Comparison of ENCODE assay signal across 2 cellular contexts in the genomic region with DNA sequence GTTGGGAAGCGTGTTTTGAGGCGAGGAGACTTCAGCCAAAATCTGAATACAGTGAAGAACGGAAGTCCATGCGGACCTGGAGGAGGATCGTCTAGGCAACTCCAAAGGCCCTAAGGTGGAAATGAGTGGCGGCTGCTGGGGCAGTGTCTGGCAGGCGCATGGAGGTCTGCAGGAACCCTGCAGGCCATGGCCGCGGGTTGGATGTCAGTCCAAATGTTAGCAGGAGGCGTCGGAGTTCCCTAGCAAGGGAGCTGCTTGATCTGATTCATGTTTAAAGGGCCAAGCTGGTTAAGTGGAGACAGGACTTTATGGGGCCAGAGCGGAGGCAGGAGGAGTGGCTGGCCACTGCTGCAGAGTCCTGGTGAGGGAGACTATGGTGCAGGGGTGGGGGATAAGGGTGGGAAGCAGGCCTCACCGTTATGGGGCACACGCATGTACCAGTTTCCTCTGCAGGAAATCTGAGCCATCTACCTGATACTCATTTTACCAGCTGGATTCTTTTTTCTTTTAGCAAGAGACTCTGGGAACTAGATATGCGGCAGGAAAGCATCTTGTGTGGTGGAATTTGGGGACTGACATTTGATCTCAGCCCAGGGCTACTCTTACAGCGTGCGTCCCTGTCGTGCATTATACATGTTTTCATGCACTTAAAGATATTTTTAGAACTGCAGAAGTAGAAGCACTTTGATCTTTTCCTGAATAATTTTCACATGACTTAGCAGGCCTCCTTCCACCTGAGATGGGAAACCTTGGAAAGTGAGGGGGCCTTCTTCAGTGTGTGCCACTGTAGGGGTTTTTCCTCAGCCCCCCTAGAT.
TF ChIP-seq lines count a peak whose summit lies in the region.

No MANE protein-coding gene starts in this region.

TF ChIP-seq in GM23338, 12 proteins besides CTCF, POLR2A, EP300 and RAD21:
- TF ChIP-seq EZH2phosphoT487 (IDR thresholded peaks at IDR 0.05; ENCODE audit: unreplicated experiment): no peak
- TF ChIP-seq, protein P1, sequence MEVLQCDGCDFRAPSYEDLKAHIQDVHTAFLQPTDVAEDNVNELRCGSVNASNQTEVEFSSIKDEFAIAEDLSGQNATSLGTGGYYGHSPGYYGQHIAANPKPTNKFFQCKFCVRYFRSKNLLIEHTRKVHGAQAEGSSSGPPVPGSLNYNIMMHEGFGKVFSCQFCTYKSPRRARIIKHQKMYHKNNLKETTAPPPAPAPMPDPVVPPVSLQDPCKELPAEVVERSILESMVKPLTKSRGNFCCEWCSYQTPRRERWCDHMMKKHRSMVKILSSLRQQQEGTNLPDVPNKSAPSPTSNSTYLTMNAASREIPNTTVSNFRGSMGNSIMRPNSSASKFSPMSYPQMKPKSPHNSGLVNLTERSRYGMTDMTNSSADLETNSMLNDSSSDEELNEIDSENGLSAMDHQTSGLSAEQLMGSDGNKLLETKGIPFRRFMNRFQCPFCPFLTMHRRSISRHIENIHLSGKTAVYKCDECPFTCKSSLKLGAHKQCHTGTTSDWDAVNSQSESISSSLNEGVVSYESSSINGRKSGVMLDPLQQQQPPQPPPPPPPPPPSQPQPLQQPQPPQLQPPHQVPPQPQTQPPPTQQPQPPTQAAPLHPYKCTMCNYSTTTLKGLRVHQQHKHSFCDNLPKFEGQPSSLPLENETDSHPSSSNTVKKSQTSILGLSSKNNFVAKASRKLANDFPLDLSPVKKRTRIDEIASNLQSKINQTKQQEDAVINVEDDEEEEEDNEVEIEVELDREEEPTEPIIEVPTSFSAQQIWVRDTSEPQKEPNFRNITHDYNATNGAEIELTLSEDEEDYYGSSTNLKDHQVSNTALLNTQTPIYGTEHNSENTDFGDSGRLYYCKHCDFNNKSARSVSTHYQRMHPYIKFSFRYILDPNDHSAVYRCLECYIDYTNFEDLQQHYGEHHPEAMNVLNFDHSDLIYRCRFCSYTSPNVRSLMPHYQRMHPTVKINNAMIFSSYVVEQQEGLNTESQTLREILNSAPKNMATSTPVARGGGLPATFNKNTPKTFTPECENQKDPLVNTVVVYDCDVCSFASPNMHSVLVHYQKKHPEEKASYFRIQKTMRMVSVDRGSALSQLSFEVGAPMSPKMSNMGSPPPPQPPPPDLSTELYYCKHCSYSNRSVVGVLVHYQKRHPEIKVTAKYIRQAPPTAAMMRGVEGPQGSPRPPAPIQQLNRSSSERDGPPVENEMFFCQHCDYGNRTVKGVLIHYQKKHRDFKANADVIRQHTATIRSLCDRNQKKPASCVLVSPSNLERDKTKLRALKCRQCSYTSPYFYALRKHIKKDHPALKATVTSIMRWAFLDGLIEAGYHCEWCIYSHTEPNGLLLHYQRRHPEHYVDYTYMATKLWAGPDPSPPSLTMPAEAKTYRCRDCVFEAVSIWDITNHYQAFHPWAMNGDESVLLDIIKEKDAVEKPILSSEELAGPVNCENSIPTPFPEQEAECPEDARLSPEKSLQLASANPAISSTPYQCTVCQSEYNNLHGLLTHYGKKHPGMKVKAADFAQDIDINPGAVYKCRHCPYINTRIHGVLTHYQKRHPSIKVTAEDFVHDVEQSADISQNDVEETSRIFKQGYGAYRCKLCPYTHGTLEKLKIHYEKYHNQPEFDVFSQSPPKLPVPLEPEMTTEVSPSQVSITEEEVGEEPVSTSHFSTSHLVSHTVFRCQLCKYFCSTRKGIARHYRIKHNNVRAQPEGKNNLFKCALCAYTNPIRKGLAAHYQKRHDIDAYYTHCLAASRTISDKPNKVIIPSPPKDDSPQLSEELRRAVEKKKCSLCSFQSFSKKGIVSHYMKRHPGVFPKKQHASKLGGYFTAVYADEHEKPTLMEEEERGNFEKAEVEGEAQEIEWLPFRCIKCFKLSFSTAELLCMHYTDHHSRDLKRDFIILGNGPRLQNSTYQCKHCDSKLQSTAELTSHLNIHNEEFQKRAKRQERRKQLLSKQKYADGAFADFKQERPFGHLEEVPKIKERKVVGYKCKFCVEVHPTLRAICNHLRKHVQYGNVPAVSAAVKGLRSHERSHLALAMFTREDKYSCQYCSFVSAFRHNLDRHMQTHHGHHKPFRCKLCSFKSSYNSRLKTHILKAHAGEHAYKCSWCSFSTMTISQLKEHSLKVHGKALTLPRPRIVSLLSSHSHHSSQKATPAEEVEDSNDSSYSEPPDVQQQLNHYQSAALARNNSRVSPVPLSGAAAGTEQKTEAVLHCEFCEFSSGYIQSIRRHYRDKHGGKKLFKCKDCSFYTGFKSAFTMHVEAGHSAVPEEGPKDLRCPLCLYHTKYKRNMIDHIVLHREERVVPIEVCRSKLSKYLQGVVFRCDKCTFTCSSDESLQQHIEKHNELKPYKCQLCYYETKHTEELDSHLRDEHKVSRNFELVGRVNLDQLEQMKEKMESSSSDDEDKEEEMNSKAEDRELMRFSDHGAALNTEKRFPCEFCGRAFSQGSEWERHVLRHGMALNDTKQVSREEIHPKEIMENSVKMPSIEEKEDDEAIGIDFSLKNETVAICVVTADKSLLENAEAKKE (CRISPR knock-in tag; IDR thresholded peaks at IDR 0.05): no peak
- TF ChIP-seq ZNF331 (CRISPR knock-in tag; IDR thresholded peaks at IDR 0.05; ENCODE audit: low read depth): no peak

TF ChIP-seq in H1, 55 proteins besides CTCF, POLR2A, EP300 and RAD21:
- TF ChIP-seq TEAD4 (IDR thresholded peaks at IDR 0.05; ENCODE audit: low read depth, low read length) (no peak), CHD1 (IDR thresholded peaks at IDR 0.05; ENCODE audit: low read depth, low read length) (no peak), SRF (IDR thresholded peaks at IDR 0.05; ENCODE audit: low read depth, low read length) (no peak), SP2 (IDR thresholded peaks at IDR 0.05; ENCODE audit: low read length) (no peak), KDM1A (IDR thresholded peaks at IDR 0.05; ENCODE audit: borderline replicate concordance, low read length) (no peak), SUZ12 (IDR thresholded peaks at IDR 0.05; ENCODE audit: low read length) (no peak), RBBP5 (IDR thresholded peaks at IDR 0.05; ENCODE audit: borderline replicate concordance, low read depth, low read length) (no peak), TCF12 (IDR thresholded peaks at IDR 0.05; ENCODE audit: low read depth, low read length) (no peak), CHD2 (IDR thresholded peaks at IDR 0.05; ENCODE audit: low read length) (no peak), GABPA (IDR thresholded peaks at IDR 0.05; ENCODE audit: borderline replicate concordance, insufficient read depth, low read length) (no peak), ZNF274 (IDR thresholded peaks at IDR 0.05; ENCODE audit: borderline replicate concordance, extremely low read depth, low read length) (no peak), HDAC2 (IDR thresholded peaks at IDR 0.05; ENCODE audit: borderline replicate concordance in 1 of 2, low read depth in 2 of 2, low read length in 2 of 2) (no peak)
- TF ChIP-seq, protein P2, sequence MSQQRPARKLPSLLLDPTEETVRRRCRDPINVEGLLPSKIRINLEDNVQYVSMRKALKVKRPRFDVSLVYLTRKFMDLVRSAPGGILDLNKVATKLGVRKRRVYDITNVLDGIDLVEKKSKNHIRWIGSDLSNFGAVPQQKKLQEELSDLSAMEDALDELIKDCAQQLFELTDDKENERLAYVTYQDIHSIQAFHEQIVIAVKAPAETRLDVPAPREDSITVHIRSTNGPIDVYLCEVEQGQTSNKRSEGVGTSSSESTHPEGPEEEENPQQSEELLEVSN (IDR thresholded peaks at IDR 0.05): no peak
- TF ChIP-seq, protein P3, sequence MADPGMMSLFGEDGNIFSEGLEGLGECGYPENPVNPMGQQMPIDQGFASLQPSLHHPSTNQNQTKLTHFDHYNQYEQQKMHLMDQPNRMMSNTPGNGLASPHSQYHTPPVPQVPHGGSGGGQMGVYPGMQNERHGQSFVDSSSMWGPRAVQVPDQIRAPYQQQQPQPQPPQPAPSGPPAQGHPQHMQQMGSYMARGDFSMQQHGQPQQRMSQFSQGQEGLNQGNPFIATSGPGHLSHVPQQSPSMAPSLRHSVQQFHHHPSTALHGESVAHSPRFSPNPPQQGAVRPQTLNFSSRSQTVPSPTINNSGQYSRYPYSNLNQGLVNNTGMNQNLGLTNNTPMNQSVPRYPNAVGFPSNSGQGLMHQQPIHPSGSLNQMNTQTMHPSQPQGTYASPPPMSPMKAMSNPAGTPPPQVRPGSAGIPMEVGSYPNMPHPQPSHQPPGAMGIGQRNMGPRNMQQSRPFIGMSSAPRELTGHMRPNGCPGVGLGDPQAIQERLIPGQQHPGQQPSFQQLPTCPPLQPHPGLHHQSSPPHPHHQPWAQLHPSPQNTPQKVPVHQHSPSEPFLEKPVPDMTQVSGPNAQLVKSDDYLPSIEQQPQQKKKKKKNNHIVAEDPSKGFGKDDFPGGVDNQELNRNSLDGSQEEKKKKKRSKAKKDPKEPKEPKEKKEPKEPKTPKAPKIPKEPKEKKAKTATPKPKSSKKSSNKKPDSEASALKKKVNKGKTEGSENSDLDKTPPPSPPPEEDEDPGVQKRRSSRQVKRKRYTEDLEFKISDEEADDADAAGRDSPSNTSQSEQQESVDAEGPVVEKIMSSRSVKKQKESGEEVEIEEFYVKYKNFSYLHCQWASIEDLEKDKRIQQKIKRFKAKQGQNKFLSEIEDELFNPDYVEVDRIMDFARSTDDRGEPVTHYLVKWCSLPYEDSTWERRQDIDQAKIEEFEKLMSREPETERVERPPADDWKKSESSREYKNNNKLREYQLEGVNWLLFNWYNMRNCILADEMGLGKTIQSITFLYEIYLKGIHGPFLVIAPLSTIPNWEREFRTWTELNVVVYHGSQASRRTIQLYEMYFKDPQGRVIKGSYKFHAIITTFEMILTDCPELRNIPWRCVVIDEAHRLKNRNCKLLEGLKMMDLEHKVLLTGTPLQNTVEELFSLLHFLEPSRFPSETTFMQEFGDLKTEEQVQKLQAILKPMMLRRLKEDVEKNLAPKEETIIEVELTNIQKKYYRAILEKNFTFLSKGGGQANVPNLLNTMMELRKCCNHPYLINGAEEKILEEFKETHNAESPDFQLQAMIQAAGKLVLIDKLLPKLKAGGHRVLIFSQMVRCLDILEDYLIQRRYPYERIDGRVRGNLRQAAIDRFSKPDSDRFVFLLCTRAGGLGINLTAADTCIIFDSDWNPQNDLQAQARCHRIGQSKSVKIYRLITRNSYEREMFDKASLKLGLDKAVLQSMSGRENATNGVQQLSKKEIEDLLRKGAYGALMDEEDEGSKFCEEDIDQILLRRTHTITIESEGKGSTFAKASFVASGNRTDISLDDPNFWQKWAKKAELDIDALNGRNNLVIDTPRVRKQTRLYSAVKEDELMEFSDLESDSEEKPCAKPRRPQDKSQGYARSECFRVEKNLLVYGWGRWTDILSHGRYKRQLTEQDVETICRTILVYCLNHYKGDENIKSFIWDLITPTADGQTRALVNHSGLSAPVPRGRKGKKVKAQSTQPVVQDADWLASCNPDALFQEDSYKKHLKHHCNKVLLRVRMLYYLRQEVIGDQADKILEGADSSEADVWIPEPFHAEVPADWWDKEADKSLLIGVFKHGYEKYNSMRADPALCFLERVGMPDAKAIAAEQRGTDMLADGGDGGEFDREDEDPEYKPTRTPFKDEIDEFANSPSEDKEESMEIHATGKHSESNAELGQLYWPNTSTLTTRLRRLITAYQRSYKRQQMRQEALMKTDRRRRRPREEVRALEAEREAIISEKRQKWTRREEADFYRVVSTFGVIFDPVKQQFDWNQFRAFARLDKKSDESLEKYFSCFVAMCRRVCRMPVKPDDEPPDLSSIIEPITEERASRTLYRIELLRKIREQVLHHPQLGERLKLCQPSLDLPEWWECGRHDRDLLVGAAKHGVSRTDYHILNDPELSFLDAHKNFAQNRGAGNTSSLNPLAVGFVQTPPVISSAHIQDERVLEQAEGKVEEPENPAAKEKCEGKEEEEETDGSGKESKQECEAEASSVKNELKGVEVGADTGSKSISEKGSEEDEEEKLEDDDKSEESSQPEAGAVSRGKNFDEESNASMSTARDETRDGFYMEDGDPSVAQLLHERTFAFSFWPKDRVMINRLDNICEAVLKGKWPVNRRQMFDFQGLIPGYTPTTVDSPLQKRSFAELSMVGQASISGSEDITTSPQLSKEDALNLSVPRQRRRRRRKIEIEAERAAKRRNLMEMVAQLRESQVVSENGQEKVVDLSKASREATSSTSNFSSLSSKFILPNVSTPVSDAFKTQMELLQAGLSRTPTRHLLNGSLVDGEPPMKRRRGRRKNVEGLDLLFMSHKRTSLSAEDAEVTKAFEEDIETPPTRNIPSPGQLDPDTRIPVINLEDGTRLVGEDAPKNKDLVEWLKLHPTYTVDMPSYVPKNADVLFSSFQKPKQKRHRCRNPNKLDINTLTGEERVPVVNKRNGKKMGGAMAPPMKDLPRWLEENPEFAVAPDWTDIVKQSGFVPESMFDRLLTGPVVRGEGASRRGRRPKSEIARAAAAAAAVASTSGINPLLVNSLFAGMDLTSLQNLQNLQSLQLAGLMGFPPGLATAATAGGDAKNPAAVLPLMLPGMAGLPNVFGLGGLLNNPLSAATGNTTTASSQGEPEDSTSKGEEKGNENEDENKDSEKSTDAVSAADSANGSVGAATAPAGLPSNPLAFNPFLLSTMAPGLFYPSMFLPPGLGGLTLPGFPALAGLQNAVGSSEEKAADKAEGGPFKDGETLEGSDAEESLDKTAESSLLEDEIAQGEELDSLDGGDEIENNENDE (IDR thresholded peaks at IDR 0.05; ENCODE audit: insufficient replicate concordance, low read length): no peak
